Comparison of ENCODE assay signal across 28 cellular contexts in the genomic region with DNA sequence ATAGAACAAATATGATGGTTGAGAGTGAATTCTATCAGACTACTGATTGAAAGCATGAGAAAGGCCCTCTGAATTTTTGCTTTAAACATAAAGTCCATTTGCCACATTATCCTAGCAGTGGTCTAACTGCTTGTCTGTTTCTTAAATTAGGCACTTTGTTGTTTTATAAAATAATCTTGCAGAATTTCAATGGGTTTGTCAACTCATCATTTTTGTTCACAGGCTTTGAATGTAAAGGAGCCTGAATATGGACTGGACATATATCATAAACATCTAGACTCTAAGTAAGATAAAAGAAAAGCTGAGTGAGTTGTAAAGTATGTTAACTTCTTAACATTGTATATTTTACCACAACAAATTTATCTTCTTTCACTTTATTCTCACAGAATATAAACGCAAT.
"Had no signal": no experiment of that assay in that cellular context is flagged by ENCODE, and none has a peak within 500 bp of the region (broad histone marks: within the 10 kb centered on the region; RNA-seq: fewer than 3 reads in every experiment).

No MANE protein-coding gene starts in this region.

- H3K27ac ChIP-seq: colonic mucosa, coronary artery, dorsolateral prefrontal cortex, epithelial cell of prostate, esophagus muscularis mucosa, esophagus squamous epithelium, foreskin keratinocyte, gastrocnemius medialis, gastroesophageal sphincter, heart left ventricle, heart right ventricle had no signal

- FAIRE-seq: colon, endometrium, endothelial cell of umbilical vein, frontal cortex had no signal

- H3K36me3 ChIP-seq: colonic mucosa, esophagus muscularis mucosa, esophagus squamous epithelium, gastrocnemius medialis, gastroesophageal sphincter, heart left ventricle, heart right ventricle had no signal

- H3K9me3 ChIP-seq: colonic mucosa, gastrocnemius medialis, gastroesophageal sphincter had no signal

- H3K4me1 ChIP-seq: colonic mucosa, esophagus muscularis mucosa, esophagus squamous epithelium, foreskin keratinocyte, gastrocnemius medialis, gastroesophageal sphincter, heart left ventricle, heart right ventricle had no signal

- H3K27me3 ChIP-seq: colonic mucosa, dorsolateral prefrontal cortex, esophagus muscularis mucosa, esophagus squamous epithelium, foreskin keratinocyte, gastrocnemius medialis, gastroesophageal sphincter, heart left ventricle, heart right ventricle had no signal

- ATAC-seq: effector memory CD8-positive, alpha-beta T cell; esophagus mucosa; foreskin keratinocyte; gastrocnemius medialis; gastroesophageal sphincter; heart left ventricle; heart right ventricle had no signal

- DNase-seq: colonic mucosa; cortex of kidney; dermis blood vessel endothelial cell; dorsolateral prefrontal cortex; effector CD4-positive, alpha-beta T cell; effector CD8-positive, alpha-beta T cell; effector memory CD4-positive, alpha-beta T cell; effector memory CD8-positive, alpha-beta T cell; endodermal cell; erythroblast; esophagus squamous epithelium; foreskin fibroblast; foreskin keratinocyte; foreskin melanocyte; gastrocnemius medialis; glutamatergic neuron; head of caudate nucleus; heart left ventricle; heart right ventricle had no signal

- H3K4me3 ChIP-seq: colonic mucosa, coronary artery, dorsolateral prefrontal cortex, esophagus muscularis mucosa, esophagus squamous epithelium, gastrocnemius medialis, gastroesophageal sphincter, heart left ventricle, heart right ventricle had no signal
